ENCODE assay signal across 9 cellular contexts in genomic region chr20:10558635-10559187, GRCh38.
DNase-seq lines count a peak whose midpoint lies in the region; ATAC-seq and TF ChIP-seq lines count a peak whose summit lies in the region.
"Had no signal": no experiment of that assay in that cellular context is flagged by ENCODE, and none has a peak within 500 bp of the region (broad histone marks: within the 10 kb centered on the region; RNA-seq: fewer than 3 reads in every experiment).

No MANE protein-coding gene starts in this region.

- H3K27me3 Mint-ChIP-seq in activated T-cell treated with anti-CD3 and anti-CD28 coated beads, Interleukin-2, amount 50 U/mL, for 72 hours (ENCODE audit: low read depth) = no peaks in the 10 kb centered on the region

- H3K9me3 Mint-ChIP-seq in activated T-cell treated with anti-CD3 and anti-CD28 coated beads, Interleukin-2, amount 50 U/mL, for 72 hours = no peaks in the 10 kb centered on the region

- WGBS in adrenal gland, 4 donors = 84 to 88% (median 85%) methylated on average over 9 of the region's 9 CpGs

- TF ChIP-seq CTCF in mucosa of descending colon (IDR thresholded peaks at IDR 0.05) (no peak), adrenal gland (IDR thresholded peaks at IDR 0.05) (no peak)

- no peak overlapping the region for H3K4me3 ChIP-seq in mucosa of descending colon
- H3K4me3 ChIP-seq in adrenal gland = no peak overlapping the region
- H3K4me3 ChIP-seq: BLaER1 had no signal

- peaks cover 24% of the 10 kb centered on the region for H3K4me1 Mint-ChIP-seq in activated T-cell treated with anti-CD3 and anti-CD28 coated beads, Interleukin-2, amount 50 U/mL, for 72 hours (ENCODE audit: low read depth)

- no peak for DNase-seq in activated CD4-positive, CD25-positive, alpha-beta regulatory T cell treated with anti-CD3 and anti-CD28 coated beads, Interleukin-2, amount 50 U/mL, for 72 hours
- peak; percentile 68 to 69 for DNase-seq in activated T-cell treated with anti-CD3 and anti-CD28 coated beads, Interleukin-2, amount 50 U/mL, for 72 hours
- DNase-seq in mucosa of descending colon (no peak), DMS114 treated with DMSO at 0.1 percent for 48 hours (lab: John Stamatoyannopoulos, UW; ENCODE audit: unreplicated experiment) (no peak), amygdala (lab: John Stamatoyannopoulos, UW) (no peak), adrenal gland (no peak)

- peak; percentile 98 for ATAC-seq in activated CD4-positive, CD25-positive, alpha-beta regulatory T cell treated with anti-CD3 and anti-CD28 coated beads, Interleukin-2, amount 50 U/mL, for 24 hours
- ATAC-seq in HG03095 (IDR thresholded peaks at IDR 0.05; ENCODE audit: unreplicated experiment) (peak; percentile 95), mucosa of descending colon (peak; percentile 32)
- ATAC-seq in activated T-cell treated with anti-CD3 and anti-CD28 coated beads, Interleukin-2, amount 50 U/mL, for 72 hours (replicated peaks in 1 of 2) = peak; percentile 100

- H3K27ac Mint-ChIP-seq in activated T-cell treated with anti-CD3 and anti-CD28 coated beads, Interleukin-2, amount 50 U/mL, for 72 hours = no peak overlapping the region

- H3K36me3 Mint-ChIP-seq in activated T-cell treated with anti-CD3 and anti-CD28 coated beads, Interleukin-2, amount 50 U/mL, for 72 hours (ENCODE audit: insufficient read depth in 2 of 2) = peaks cover 3 to 9% of the 10 kb centered on the region in 2 donors

- H3K27ac ChIP-seq in adrenal gland = no peak overlapping the region
- H3K27ac ChIP-seq: BLaER1 had no signal

- H3K9me3 ChIP-seq in mucosa of descending colon = no peaks in the 10 kb centered on the region
- H3K9me3 ChIP-seq in adrenal gland (replicated peaks in 1 of 3) = no peaks in the 10 kb centered on the region

- H3K36me3 ChIP-seq in mucosa of descending colon (ENCODE audit: low read depth) (no peaks in the 10 kb centered on the region), adrenal gland (replicated peaks in 1 of 2) (no peaks in the 10 kb centered on the region)

- peak overlapping the region; percentile 34 to 44 for H3K4me3 Mint-ChIP-seq in activated T-cell treated with anti-CD3 and anti-CD28 coated beads, Interleukin-2, amount 50 U/mL, for 72 hours

- no peaks in the 10 kb centered on the region for H3K4me1 ChIP-seq in mucosa of descending colon (ENCODE audit: low read depth)
- no peaks in the 10 kb centered on the region for H3K4me1 ChIP-seq in adrenal gland (replicated peaks in 1 of 2)

- H3K27me3 ChIP-seq in adrenal gland = no peaks in the 10 kb centered on the region
- H3K27me3 ChIP-seq: BLaER1 had no signal

- intact Hi-C loops in mucosa of descending colon (cut with DNase I, micrococcal nuclease) = loop anchor here in 1 of 2 donors (10.0 kb wide), 1 partner anchor 646 kb away; no protein-coding TSS in a partner anchor
- intact Hi-C loops in adrenal gland (cut with DNase I) = loop anchor here in 1 of 2 donors (10.0 kb wide), 1 partner anchor 646 kb away; no protein-coding TSS in a partner anchor

- no peak for TF ChIP-seq POLR2A in adrenal gland (IDR thresholded peaks at IDR 0.05)

Comparison
In these comparisons a context has a peak if more than half of its experiments do, and no peak if none do; other contexts are left out.
1. ATAC-seq: peak in every context shown above with its lines; median percentile 100 in activated T-cell treated with anti-CD3 and anti-CD28 coated beads, Interleukin-2, amount 50 U/mL, for 72 hours; 98 in activated CD4-positive, CD25-positive, alpha-beta regulatory T cell treated with anti-CD3 and anti-CD28 coated beads, Interleukin-2, amount 50 U/mL, for 24 hours; 95 in HG03095; 32 in mucosa of descending colon.
2. DNase-seq: peak in activated T-cell treated with anti-CD3 and anti-CD28 coated beads, Interleukin-2, amount 50 U/mL, for 72 hours (2 of 2); none in activated CD4-positive, CD25-positive, alpha-beta regulatory T cell treated with anti-CD3 and anti-CD28 coated beads, Interleukin-2, amount 50 U/mL, for 72 hours (single experiment), mucosa of descending colon (0 of 3), DMS114 treated with DMSO at 0.1 percent for 48 hours (single experiment), amygdala (0 of 56) and adrenal gland (0 of 7).